In the genomic region with DNA sequence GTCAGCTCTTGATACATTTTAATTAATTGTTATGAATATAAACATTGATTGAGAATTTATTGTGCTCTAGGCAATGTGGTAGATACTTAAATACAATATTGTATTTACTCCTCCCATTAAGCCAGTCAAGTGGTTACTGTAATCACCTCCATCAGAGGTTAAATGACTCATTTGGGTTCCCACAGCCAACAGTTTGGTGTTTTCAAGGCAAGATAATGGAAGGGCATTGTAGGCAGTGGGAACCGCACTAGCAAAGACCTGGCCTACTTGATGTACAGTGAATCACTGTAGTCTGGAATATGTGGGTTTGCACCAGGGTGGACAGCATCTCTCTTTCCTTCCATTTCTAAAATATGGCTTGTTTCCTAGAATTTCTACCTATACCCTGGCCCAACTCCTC, we compare ENCODE assay signal across 15 cellular contexts.
DNase-seq lines count a peak whose midpoint lies in the region; ATAC-seq and TF ChIP-seq lines count a peak whose summit lies in the region.
"Had no signal": no experiment of that assay in that cellular context is flagged by ENCODE, and none has a peak within 500 bp of the region (broad histone marks: within the 10 kb centered on the region; RNA-seq: fewer than 3 reads in every experiment).

No MANE protein-coding gene starts in this region.

- H3K27me3 ChIP-seq in stomach, result no peaks in the 10 kb centered on the region
- H3K27me3 ChIP-seq: BLaER1 had no signal

- no peak overlapping the region for H3K27ac Mint-ChIP-seq in activated naive CD4-positive, alpha-beta T cell treated with anti-CD3 and anti-CD28 coated beads, Interleukin-2, amount 50 U/mL, for 72 hours
- no peak overlapping the region for H3K27ac Mint-ChIP-seq in activated naive CD4-positive, alpha-beta T cell treated with anti-CD3 and anti-CD28 coated beads, Interleukin-2, amount 10 ng/mL, durations not matched to agents 7 days and 5 days
- no peak overlapping the region for H3K27ac Mint-ChIP-seq in stimulated activated effector memory CD8-positive, alpha-beta T cell treated with anti-CD3 and anti-CD28 coated beads, Interleukin-12 subunit alpha, Interleukin-12 subunit beta, amount 100 ng/mL, for 72 hours
- H3K27ac Mint-ChIP-seq: CD4-positive, alpha-beta memory T cell had no signal

- H3K4me3 ChIP-seq in stomach, result no peak overlapping the region
- H3K4me3 ChIP-seq: BLaER1, PC-9 had no signal

- H3K4me3 Mint-ChIP-seq in activated naive CD4-positive, alpha-beta T cell treated with anti-CD3 and anti-CD28 coated beads, Interleukin-2, amount 10 ng/mL, durations not matched to agents 7 days and 5 days, result no peak overlapping the region
- H3K4me3 Mint-ChIP-seq in stimulated activated effector memory CD8-positive, alpha-beta T cell treated with anti-CD3 and anti-CD28 coated beads, Interleukin-12 subunit alpha, Interleukin-12 subunit beta, amount 100 ng/mL, for 72 hours, result no peak overlapping the region
- H3K4me3 Mint-ChIP-seq: CD4-positive, alpha-beta memory T cell had no signal

- H3K36me3 Mint-ChIP-seq in activated naive CD4-positive, alpha-beta T cell treated with anti-CD3 and anti-CD28 coated beads, Interleukin-2, amount 50 U/mL, for 72 hours, result peaks cover 0 to 9% of the 10 kb centered on the region in 2 donors
- H3K36me3 Mint-ChIP-seq in activated naive CD4-positive, alpha-beta T cell treated with anti-CD3 and anti-CD28 coated beads, Interleukin-2, amount 10 ng/mL, durations not matched to agents 7 days and 5 days, result no peaks in the 10 kb centered on the region
- H3K36me3 Mint-ChIP-seq in stimulated activated effector memory CD8-positive, alpha-beta T cell treated with anti-CD3 and anti-CD28 coated beads, Interleukin-12 subunit alpha, Interleukin-12 subunit beta, amount 100 ng/mL, for 72 hours, result no peaks in the 10 kb centered on the region
- H3K36me3 Mint-ChIP-seq: CD4-positive, alpha-beta memory T cell had no signal

- intact Hi-C loops in stomach (cut with DNase I; ENCODE audit: low total_unique reads), result no loop called here

- CTCF ChIA-PET in activated naive CD4-positive, alpha-beta T cell treated with anti-CD3 and anti-CD28 coated beads, Interleukin-2, amount 10 ng/mL, durations not matched to agents 7 days and 5 days (lab: Charles Lee), result interaction anchor here (1.0 kb wide), 1 partner anchor 416 kb away, joined by 4 read pairs; no protein-coding TSS in a partner anchor

- TF ChIP-seq POLR2A in stomach (IDR thresholded peaks at IDR 0.05), result no peak

- no peaks in the 10 kb centered on the region for H3K36me3 ChIP-seq in stomach
- H3K36me3 ChIP-seq: BLaER1 had no signal

- TF ChIP-seq CTCF in stomach (IDR thresholded peaks at IDR 0.05), result no peak

- no peaks in the 10 kb centered on the region for H3K27me3 Mint-ChIP-seq in activated naive CD4-positive, alpha-beta T cell treated with anti-CD3 and anti-CD28 coated beads, Interleukin-2, amount 10 ng/mL, durations not matched to agents 7 days and 5 days

- WGBS in stomach, 5 donors, result 67 to 86% (median 78%) methylated on average over 1 of the region's 1 CpG

- DNase-seq in activated naive CD4-positive, alpha-beta T cell treated with anti-CD3 and anti-CD28 coated beads, Interleukin-2, amount 50 U/mL, for 72 hours (ENCODE audit: low spot score in 2 of 2), result no peak
- no peak for DNase-seq in activated naive CD4-positive, alpha-beta T cell treated with anti-CD3 and anti-CD28 coated beads, Interleukin-2, amount 10 ng/mL, durations not matched to agents 7 days and 5 days
- peak; percentile 41 for DNase-seq in NCI-H2029 (lab: John Stamatoyannopoulos, UW)
- peak; percentile 17 for DNase-seq in SW480 (ENCODE audit: low spot score)
- no peak for DNase-seq in stimulated activated effector memory CD8-positive, alpha-beta T cell treated with anti-CD3 and anti-CD28 coated beads, Interleukin-12 subunit alpha, Interleukin-12 subunit beta, amount 100 ng/mL, for 72 hours (ENCODE audit: low spot score in 2 of 2)
- no peak for DNase-seq in stomach
- DNase-seq in stimulated activated CD4-positive, alpha-beta T cell treated with anti-CD3 and anti-CD28 coated beads, Interleukin-15, amount 100 ng/mL, for 24 hours, result no peak
- DNase-seq: CD4-positive, alpha-beta memory T cell; DMS79 treated with DMSO at 0.1 percent for 48 hours; KBM-7; NCI-H1930; NCI-H446 treated with DMSO at 0.1 percent for 48 hours; NCI-H774; PC-9 had no signal

- no peaks in the 10 kb centered on the region for H3K4me1 Mint-ChIP-seq in activated naive CD4-positive, alpha-beta T cell treated with anti-CD3 and anti-CD28 coated beads, Interleukin-2, amount 10 ng/mL, durations not matched to agents 7 days and 5 days
- peaks cover 7% of the 10 kb centered on the region for H3K4me1 Mint-ChIP-seq in stimulated activated effector memory CD8-positive, alpha-beta T cell treated with anti-CD3 and anti-CD28 coated beads, Interleukin-12 subunit alpha, Interleukin-12 subunit beta, amount 100 ng/mL, for 72 hours
- H3K4me1 Mint-ChIP-seq: CD4-positive, alpha-beta memory T cell had no signal

- no peak overlapping the region for H3K27ac ChIP-seq in stomach
- H3K27ac ChIP-seq: BLaER1, PC-9 had no signal

- ATAC-seq in activated naive CD4-positive, alpha-beta T cell treated with anti-CD3 and anti-CD28 coated beads, Interleukin-2, amount 50 U/mL, for 72 hours, result peak; percentile 40 to 42
- peak; percentile 57 for ATAC-seq in stimulated activated effector memory CD8-positive, alpha-beta T cell treated with anti-CD3 and anti-CD28 coated beads, Interleukin-12 subunit alpha, Interleukin-12 subunit beta, amount 100 ng/mL, for 72 hours

- H3K9me3 ChIP-seq in stomach, result no peaks in the 10 kb centered on the region
- H3K9me3 ChIP-seq: BLaER1 had no signal

- no peaks in the 10 kb centered on the region for H3K9me3 Mint-ChIP-seq in activated naive CD4-positive, alpha-beta T cell treated with anti-CD3 and anti-CD28 coated beads, Interleukin-2, amount 50 U/mL, for 72 hours
- no peaks in the 10 kb centered on the region for H3K9me3 Mint-ChIP-seq in activated naive CD4-positive, alpha-beta T cell treated with anti-CD3 and anti-CD28 coated beads, Interleukin-2, amount 10 ng/mL, durations not matched to agents 7 days and 5 days
- H3K9me3 Mint-ChIP-seq in stimulated activated effector memory CD8-positive, alpha-beta T cell treated with anti-CD3 and anti-CD28 coated beads, Interleukin-12 subunit alpha, Interleukin-12 subunit beta, amount 100 ng/mL, for 72 hours, result no peaks in the 10 kb centered on the region

- TF ChIP-seq EP300 in stomach (IDR thresholded peaks at IDR 0.05), result no peak

- peaks cover 0 to 7% (median 0%) of the 10 kb centered on the region in 4 donors for H3K4me1 ChIP-seq in stomach
- H3K4me1 ChIP-seq: BLaER1 had no signal

Comparison
In these comparisons a context has a peak if more than half of its experiments do, and no peak if none do; other contexts are left out.
1. DNase-seq: peak in NCI-H2029 (single experiment) and SW480 (single experiment); none in activated naive CD4-positive, alpha-beta T cell treated with anti-CD3 and anti-CD28 coated beads, Interleukin-2, amount 50 U/mL, for 72 hours (0 of 2), activated naive CD4-positive, alpha-beta T cell treated with anti-CD3 and anti-CD28 coated beads, Interleukin-2, amount 10 ng/mL, durations not matched to agents 7 days and 5 days (single experiment), stimulated activated effector memory CD8-positive, alpha-beta T cell treated with anti-CD3 and anti-CD28 coated beads, Interleukin-12 subunit alpha, Interleukin-12 subunit beta, amount 100 ng/mL, for 72 hours (0 of 2), stomach (single experiment) and stimulated activated CD4-positive, alpha-beta T cell treated with anti-CD3 and anti-CD28 coated beads, Interleukin-15, amount 100 ng/mL, for 24 hours (single experiment).